26 cellular contexts compared by ENCODE assay signal in the genomic region with DNA sequence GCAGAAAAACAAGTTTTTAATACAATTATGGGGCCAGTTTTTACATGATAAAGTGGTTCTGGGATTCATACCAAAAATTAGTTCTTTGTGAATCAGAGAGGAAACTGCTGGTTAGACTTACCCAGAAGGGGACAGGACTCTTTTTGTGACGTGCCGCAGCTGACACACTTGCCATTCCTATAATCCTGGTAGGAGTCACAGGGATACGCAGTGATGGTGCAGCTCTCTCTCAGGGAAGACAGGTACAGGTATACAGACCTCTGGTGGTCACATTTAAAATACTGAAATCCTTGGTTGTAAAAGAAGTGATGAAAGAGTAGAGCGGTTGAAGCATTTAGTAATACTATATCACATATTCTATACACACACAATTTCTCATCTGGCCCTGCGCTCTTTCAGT. TPM values are rescaled to one million over a fixed set of nuclear protein-coding genes. Genes with fewer than 3 reads are reported as not detected.
DNase-seq lines count a peak whose midpoint lies in the region; ATAC-seq, FAIRE-seq and TF ChIP-seq lines count a peak whose summit lies in the region.
"Had no signal": no experiment of that assay in that cellular context is flagged by ENCODE, and none has a peak within 500 bp of the region (broad histone marks: within the 10 kb centered on the region; RNA-seq: fewer than 3 reads in every experiment).

No MANE protein-coding gene starts in this region.

- peak; percentile 10 for DNase-seq in NCI-H1105 treated with DMSO at 0.1 percent for 48 hours (lab: John Stamatoyannopoulos, UW)
- no peak for DNase-seq in NCI-H1105 (lab: John Stamatoyannopoulos, UW)
- DNase-seq in GM23338 (ENCODE audit: low spot score), result peak; percentile 59
- peak; percentile 21 for DNase-seq in HepG2 (ENCODE audit: low spot score)
- no peak for DNase-seq in activated CD4-positive, alpha-beta T cell treated with anti-CD3 and anti-CD28 coated beads for 4 hours
- DNase-seq in left ventricle myocardium inferior, result no peak
- DNase-seq in DMS79 (lab: John Stamatoyannopoulos, UW), result no peak
- DNase-seq: 8988T; activated CD4-positive, alpha-beta T cell treated with anti-CD3 and anti-CD28 coated beads, Interleukin-2, amount 50 U/mL, for 4 hours; CD4-positive, alpha-beta memory T cell; dermis blood vessel endothelial cell; glutamatergic neuron; mesenchymal stem cell; NCI-H446 treated with DMSO at 0.1 percent for 48 hours; small intestine; stimulated activated CD4-positive, alpha-beta T cell treated with anti-CD3 and anti-CD28 coated beads, Interleukin-1b, Interleukin-23, amount 100 ng/mL, for 48 hours; T-helper 2 cell; WERI-Rb-1 had no signal

- FAIRE-seq in HepG2 (lab: Jason Lieb, UNC), result no peak
- FAIRE-seq: astrocyte, small intestine had no signal

- peak; percentile 87 for ATAC-seq in GM23338
- ATAC-seq in HepG2, result peak; percentile 86

- H3F3A ChIP-seq in GM23338 (replicated peaks; ENCODE audit: low read depth), result no peaks in the 10 kb centered on the region

- H4K20me1 ChIP-seq in GM23338 (replicated peaks; ENCODE audit: insufficient read depth), result no peaks in the 10 kb centered on the region
- H4K20me1 ChIP-seq in HepG2 (ENCODE audit: insufficient read depth, low read length), result no peaks in the 10 kb centered on the region

- peaks cover 3% of the 10 kb centered on the region for H3K27me3 Mint-ChIP-seq in GM23338 (ENCODE audit: insufficient read depth, low read depth, poor library complexity)

- H3K4me1 ChIP-seq in GM23338 (ENCODE audit: insufficient read depth) (no peaks in the 10 kb centered on the region), HepG2 (ENCODE audit: insufficient read depth, low read length) (no peaks in the 10 kb centered on the region), left ventricle myocardium inferior (peaks cover 5% of the 10 kb centered on the region)

- no peaks in the 10 kb centered on the region for H3K4me1 Mint-ChIP-seq in GM23338
- H3K4me1 Mint-ChIP-seq: CD4-positive, alpha-beta memory T cell; central memory CD8-positive, alpha-beta T cell had no signal

- in situ Hi-C loops in HepG2 (cut with HindIII; ENCODE audit: extremely low pct_ligation_motif_present, low pct_unique_long_range_greater_than_20kb), result no loop called here

- H3K9me3 Mint-ChIP-seq in GM23338, result no peaks in the 10 kb centered on the region
- H3K9me3 Mint-ChIP-seq: CD4-positive, alpha-beta memory T cell; central memory CD8-positive, alpha-beta T cell; type B pancreatic cell had no signal

- CTCF ChIA-PET in HepG2 (lab: Yijun Ruan, JAX; ENCODE audit: low intra/inter-chr PET ratio, low total read pairs), result no interaction called here

- H3K4me3 ChIP-seq in GM23338 (no peak overlapping the region), HepG2 (replicated peaks in 1 of 3; ENCODE audit: insufficient read depth in 1 of 3, low read depth in 2 of 3, low read length in 3 of 3) (no peak overlapping the region), left ventricle myocardium inferior (no peak overlapping the region)

- no peaks in the 10 kb centered on the region for H3K27me3 ChIP-seq in GM23338 (ENCODE audit: insufficient read depth)
- H3K27me3 ChIP-seq in HepG2 (ENCODE audit: control insufficient read depth in 1 of 2, insufficient read depth in 2 of 2, low read length in 2 of 2), result peaks cover 0 to 2% of the 10 kb centered on the region in 2 experiments; a peak in 2 of 5 replicates
- H3K27me3 ChIP-seq in left ventricle myocardium inferior (ENCODE audit: low read depth), result no peaks in the 10 kb centered on the region

- TF ChIP-seq CTCF in GM23338 (conservative IDR thresholded peaks at IDR 0.05; ENCODE audit: low read depth in 2 of 2) (peak; percentile 39 to 43), VCaP (conservative IDR thresholded peaks at IDR 0.05) (peak; percentile 32; the same call in 1 of the 2 replicates), HepG2 (CRISPR knock-in tag; IDR thresholded peaks at IDR 0.05) (no peak; the same call in 1 of the 2 replicates), left ventricle myocardium inferior (IDR thresholded peaks at IDR 0.05; ENCODE audit: borderline replicate concordance) (no peak)

- intact Hi-C loops in HepG2 (cut with micrococcal nuclease; ENCODE audit: unreplicated experiment) (no loop called here), left ventricle myocardium inferior (cut with micrococcal nuclease) (no loop called here)

- H2AFZ ChIP-seq in GM23338 (no peak overlapping the region), HepG2 (ENCODE audit: low read length) (no peak overlapping the region)

- H3K4me2 ChIP-seq in GM23338 (no peak overlapping the region), HepG2 (ENCODE audit: low read depth, low read length) (no peak overlapping the region)

- no peak for TF ChIP-seq RAD21 in HepG2 (CRISPR knock-in tag; IDR thresholded peaks at IDR 0.05)

- H3K9ac ChIP-seq in HepG2 (ENCODE audit: insufficient read depth, low read depth, low read length), result no peak overlapping the region

- H3K27ac ChIP-seq in GM23338 (ENCODE audit: low read depth) (no peak overlapping the region), VCaP (no peak overlapping the region), HepG2 (ENCODE audit: extremely low read length, insufficient read depth, low read length) (no peak overlapping the region), left ventricle myocardium inferior (replicated peaks) (no peak overlapping the region)
- H3K27ac ChIP-seq: neutrophil, WERI-Rb-1 had no signal

- TF ChIP-seq EP300 in HepG2 (IDR thresholded peaks at IDR 0.05; ENCODE audit: low read depth in 2 of 2, low read length in 2 of 2) (no peak), HepG2 (CRISPR knock-in tag; IDR thresholded peaks at IDR 0.05; ENCODE audit: borderline replicate concordance) (no peak)

- POLR2A ChIA-PET in HepG2 (lab: Yijun Ruan, JAX), result no interaction called here

- H3K4me3 Mint-ChIP-seq in GM23338, result no peak overlapping the region
- H3K4me3 Mint-ChIP-seq: activated naive CD8-positive, alpha-beta T cell; CD4-positive, alpha-beta memory T cell; central memory CD8-positive, alpha-beta T cell; type B pancreatic cell had no signal

- no peak for TF ChIP-seq POLR2A in HepG2 (IDR thresholded peaks at IDR 0.05; ENCODE audit: insufficient read depth in 1 of 2, low read depth in 2 of 2, low read length in 2 of 2)

- no TSS peak for BruUV-seq in HepG2 (replicated peaks; lab: Mats Ljungman, UMichigan)

- no peaks in the 10 kb centered on the region for H3K36me3 Mint-ChIP-seq in GM23338 (ENCODE audit: low read depth)
- H3K36me3 Mint-ChIP-seq: activated naive CD8-positive, alpha-beta T cell; CD4-positive, alpha-beta memory T cell; type B pancreatic cell had no signal

- H3K79me2 ChIP-seq in GM23338 (replicated peaks; ENCODE audit: insufficient read depth), result no peaks in the 10 kb centered on the region
- H3K79me2 ChIP-seq in HepG2 (ENCODE audit: insufficient read depth, low read length), result no peaks in the 10 kb centered on the region

- no peaks in the 10 kb centered on the region for H3K36me3 ChIP-seq in GM23338 (ENCODE audit: insufficient read depth)
- H3K36me3 ChIP-seq in HepG2 (replicated peaks in 1 of 2; ENCODE audit: control insufficient read depth in 1 of 2, insufficient read depth in 2 of 2, low read length in 2 of 2), result no peaks in the 10 kb centered on the region
- H3K36me3 ChIP-seq in left ventricle myocardium inferior, result no peaks in the 10 kb centered on the region
- H3K36me3 ChIP-seq: neutrophil, WERI-Rb-1 had no signal

- H3K27ac Mint-ChIP-seq in GM23338, result no peak overlapping the region
- H3K27ac Mint-ChIP-seq: activated naive CD8-positive, alpha-beta T cell; CD4-positive, alpha-beta memory T cell; type B pancreatic cell had no signal

- H3K9me2 ChIP-seq in GM23338 (ENCODE audit: insufficient read depth), result no peaks in the 10 kb centered on the region

- 23% methylated on average over 5 of the region's 5 CpGs for WGBS in HepG2 (ENCODE audit: low lambda C conversion rate)

- H3K9me3 ChIP-seq in HepG2 (ENCODE audit: low read length), result no peaks in the 10 kb centered on the region
- H3K9me3 ChIP-seq in left ventricle myocardium inferior (replicated peaks), result no peaks in the 10 kb centered on the region
- H3K9me3 ChIP-seq: neutrophil had no signal

RNA-seq across cellular contexts. Expression of a gene that starts 20.2 kb away (rescaled TPM):
- 12.4 and 13.7 TPM in 2 replicates for total RNA-seq in GM23338 (2014; rRNA removed; shearing (Covaris generic))
- polyA plus RNA-seq in GM23338 (2016; fragmentation: Nextera tagmentation; extraction: Ambion mirVana) (15.9 and 16.1 TPM in 2 replicates), HepG2 (2011; rRNA removed) (27.9 and 30.0 TPM in 2 replicates)
- total RNA-seq in HepG2 (2016; rRNA removed; fragmentation: Illumina TruSeq; extraction: Trizol) (24.2 and 40.0 TPM in 2 replicates), left ventricle myocardium inferior (10.0 TPM)
- 13.6 and 15.2 TPM in 2 replicates for total RNA-seq in HepG2 (2016; cell fraction: cytosol; rRNA removed; fragmentation: Illumina TruSeq; extraction: Trizol; ENCODE audit: low read depth)
- total RNA-seq in HepG2 (2016; cell fraction: insoluble cytoplasmic fraction; rRNA removed; fragmentation: Illumina TruSeq; extraction: Trizol), result 24.9 and 39.6 TPM in 2 replicates
- total RNA-seq in HepG2 (2016; cell fraction: membrane; rRNA removed; fragmentation: Illumina TruSeq; extraction: Trizol), result 29.5 and 32.0 TPM in 2 replicates
- total RNA-seq in HepG2 (2016; cell fraction: nucleus; rRNA removed; fragmentation: Illumina TruSeq; extraction: Trizol), result 45.6 and 52.4 TPM in 2 replicates
- 19.8 and 29.4 TPM in 2 replicates for polyA plus RNA-seq in HepG2 (2011; cell fraction: cytosol; rRNA removed)
- polyA plus RNA-seq in HepG2 (2011; cell fraction: nucleus; rRNA removed), result 25.5 and 31.3 TPM in 2 replicates
- 18.7 and 20.4 TPM in 2 replicates for polyA plus RNA-seq in HepG2 (2012)
- 7.9 and 8.4 TPM in 2 replicates for polyA plus RNA-seq in HepG2 (2016; cell fraction: cytosol; fragmentation: Illumina TruSeq; extraction: Trizol; ENCODE audit: low read depth)
- polyA plus RNA-seq in HepG2 (2016; cell fraction: insoluble cytoplasmic fraction; fragmentation: Illumina TruSeq; extraction: Trizol; ENCODE audit: low read depth), result 28.3 and 31.2 TPM in 2 replicates
- polyA plus RNA-seq in HepG2 (2016; cell fraction: membrane; fragmentation: Illumina TruSeq; extraction: Trizol; ENCODE audit: low read depth), result 19.0 and 19.8 TPM in 2 replicates
- polyA plus RNA-seq in HepG2 (2016; cell fraction: nucleus; fragmentation: Illumina TruSeq; extraction: Trizol; ENCODE audit: insufficient read depth, low read depth), result 61.2 and 62.8 TPM in 2 replicates
- 43.9 and 54.9 TPM in 2 replicates for polyA minus RNA-seq in HepG2 (2011; rRNA and poly(A)+ RNA removed; ENCODE audit: low replicate concordance)
- polyA minus RNA-seq in HepG2 (2011; cell fraction: cytosol; rRNA and poly(A)+ RNA removed), result 13.8 and 18.0 TPM in 2 replicates
- polyA minus RNA-seq in HepG2 (2011; cell fraction: nucleus; rRNA and poly(A)+ RNA removed), result 39.3 and 51.3 TPM in 2 replicates

RNA-seq across cellular contexts. Expression of a gene that starts 33.4 kb away (rescaled TPM):
- 0.03 and 0.16 TPM in 2 replicates for total RNA-seq in GM23338 (2014; rRNA removed; shearing (Covaris generic))
- 0.16 and 0.31 TPM in 2 replicates for polyA plus RNA-seq in GM23338 (2016; fragmentation: Nextera tagmentation; extraction: Ambion mirVana)
- 0.09 TPM in 1 of 2 replicates, not detected in the other for total RNA-seq in HepG2 (2016; rRNA removed; fragmentation: Illumina TruSeq; extraction: Trizol)
- 0.20 TPM in 1 of 2 replicates, not detected in the other for total RNA-seq in HepG2 (2016; cell fraction: cytosol; rRNA removed; fragmentation: Illumina TruSeq; extraction: Trizol; ENCODE audit: low read depth)
- total RNA-seq in HepG2 (2016; cell fraction: insoluble cytoplasmic fraction; rRNA removed; fragmentation: Illumina TruSeq; extraction: Trizol), result 0.13 TPM in 2 replicates
- total RNA-seq in HepG2 (2016; cell fraction: membrane; rRNA removed; fragmentation: Illumina TruSeq; extraction: Trizol), result not detected in 2 replicates
- total RNA-seq in HepG2 (2016; cell fraction: nucleus; rRNA removed; fragmentation: Illumina TruSeq; extraction: Trizol), result 0.19 and 1.1 TPM in 2 replicates
- 0.29 and 0.34 TPM in 2 replicates for polyA plus RNA-seq in HepG2 (2011; rRNA removed)
- 0.20 and 0.45 TPM in 2 replicates for polyA plus RNA-seq in HepG2 (2011; cell fraction: cytosol; rRNA removed)
- 0.12 and 0.14 TPM in 2 replicates for polyA plus RNA-seq in HepG2 (2011; cell fraction: nucleus; rRNA removed)
- 0.32 and 0.95 TPM in 2 replicates for polyA plus RNA-seq in HepG2 (2012)
- polyA plus RNA-seq in HepG2 (2016; cell fraction: cytosol; fragmentation: Illumina TruSeq; extraction: Trizol; ENCODE audit: low read depth), result 0.03 TPM in 1 of 2 replicates, not detected in the other
- polyA plus RNA-seq in HepG2 (2016; cell fraction: insoluble cytoplasmic fraction; fragmentation: Illumina TruSeq; extraction: Trizol; ENCODE audit: low read depth), result 0.05 and 0.11 TPM in 2 replicates
- not detected in 2 replicates for polyA plus RNA-seq in HepG2 (2016; cell fraction: membrane; fragmentation: Illumina TruSeq; extraction: Trizol; ENCODE audit: low read depth)
- polyA plus RNA-seq in HepG2 (2016; cell fraction: nucleus; fragmentation: Illumina TruSeq; extraction: Trizol; ENCODE audit: insufficient read depth, low read depth), result 0.11 TPM in 1 of 2 replicates, not detected in the other
- polyA minus RNA-seq in HepG2 (2011; rRNA and poly(A)+ RNA removed; ENCODE audit: low replicate concordance), result 0.06 and 7.4 TPM in 2 replicates
- polyA minus RNA-seq in HepG2 (2011; cell fraction: cytosol; rRNA and poly(A)+ RNA removed), result 1.2 TPM in 1 of 2 replicates, not detected in the other
- polyA minus RNA-seq in HepG2 (2011; cell fraction: nucleus; rRNA and poly(A)+ RNA removed), result 0.25 and 0.64 TPM in 2 replicates
- total RNA-seq in left ventricle myocardium inferior, result 0.44 TPM
- total RNA-seq: CD4-positive, alpha-beta memory T cell; dermis blood vessel endothelial cell; myocyte; SK-MEL-5 had no signal
- polyA plus RNA-seq: CD4-positive, alpha-beta memory T cell had no signal

Comparison
In these comparisons a context has a peak if more than half of its experiments do, and no peak if none do; other contexts are left out.
1. DNase-seq: peak in NCI-H1105 treated with DMSO at 0.1 percent for 48 hours (single experiment), GM23338 (single experiment) and HepG2 (single experiment); none in NCI-H1105 (single experiment), activated CD4-positive, alpha-beta T cell treated with anti-CD3 and anti-CD28 coated beads for 4 hours (0 of 2), left ventricle myocardium inferior (single experiment) and DMS79 (single experiment).
2. CTCF ChIP-seq: peak in GM23338 (2 of 2) and VCaP (single experiment); none in HepG2 (single experiment) and left ventricle myocardium inferior (single experiment).